In genomic region chr4:125358453-125358852, GRCh38 we compare ENCODE assay signal across 29 cellular contexts. TPM values are rescaled to one million over a fixed set of nuclear protein-coding genes. Genes with fewer than 3 reads are reported as not detected.
"Had no signal": no experiment of that assay in that cellular context is flagged by ENCODE, and none has a peak within 500 bp of the region (broad histone marks: within the 10 kb centered on the region; RNA-seq: fewer than 3 reads in every experiment).

No MANE protein-coding gene starts in this region.

- H3K36me3 ChIP-seq: breast epithelium, esophagus muscularis mucosa, right lobe of liver, transverse colon, WERI-Rb-1 had no signal

- H3K4me1 Mint-ChIP-seq: activated CD4-positive, alpha-beta T cell treated with anti-CD3 and anti-CD28 coated beads, Interleukin-2, amount 10 ng/mL, durations not matched to agents 7 days and 5 days; activated naive CD4-positive, alpha-beta T cell treated with anti-CD3 and anti-CD28 coated beads, Interleukin-2, amount 50 U/mL, for 24 hours; activated naive CD8-positive, alpha-beta T cell treated with anti-CD3 and anti-CD28 coated beads, Interleukin-2, amount 50 U/mL, for 24 hours; central memory CD8-positive, alpha-beta T cell; naive thymus-derived CD4-positive, alpha-beta T cell; T-helper 17 cell had no signal

- H3K4me1 ChIP-seq: breast epithelium, esophagus muscularis mucosa, foreskin keratinocyte, right lobe of liver, testis, transverse colon had no signal

- H3K36me3 Mint-ChIP-seq: activated naive CD4-positive, alpha-beta T cell treated with anti-CD3 and anti-CD28 coated beads, Interleukin-2, amount 50 U/mL, for 24 hours; immature natural killer cell; naive thymus-derived CD4-positive, alpha-beta T cell had no signal

- H3K27me3 Mint-ChIP-seq: activated CD4-positive, alpha-beta T cell treated with anti-CD3 and anti-CD28 coated beads, Interleukin-2, amount 10 ng/mL, durations not matched to agents 7 days and 5 days; activated CD8-positive, alpha-beta T cell treated with anti-CD3 and anti-CD28 coated beads for 36 hours; activated naive CD4-positive, alpha-beta T cell treated with anti-CD3 and anti-CD28 coated beads, Interleukin-2, amount 50 U/mL, for 24 hours; activated naive CD8-positive, alpha-beta T cell treated with anti-CD3 and anti-CD28 coated beads, Interleukin-2, amount 50 U/mL, for 24 hours; central memory CD8-positive, alpha-beta T cell; dendritic cell treated with granulocyte-macrophage colony-stimulating factor and Interleukin-4, amounts not matched to agents 40 ng/mL and 50 ng/mL, for 4 days; naive thymus-derived CD4-positive, alpha-beta T cell; T-helper 17 cell had no signal

- H3K27ac ChIP-seq: breast epithelium, esophagus muscularis mucosa, foreskin keratinocyte, right lobe of liver, skin epidermis, testis, transverse colon, WERI-Rb-1 had no signal

- H3K9me3 ChIP-seq: breast epithelium, esophagus muscularis mucosa, right lobe of liver, testis, transverse colon had no signal

- H3K4me3 ChIP-seq: breast epithelium, esophagus muscularis mucosa, right lobe of liver, skin epidermis, testis, transverse colon had no signal

- H3K27ac Mint-ChIP-seq: activated CD4-positive, alpha-beta T cell treated with anti-CD3 and anti-CD28 coated beads, Interleukin-2, amount 10 ng/mL, durations not matched to agents 7 days and 5 days; activated CD8-positive, alpha-beta T cell treated with anti-CD3 and anti-CD28 coated beads for 36 hours; activated naive CD4-positive, alpha-beta T cell treated with anti-CD3 and anti-CD28 coated beads, Interleukin-2, amount 50 U/mL, for 24 hours; activated naive CD8-positive, alpha-beta T cell treated with anti-CD3 and anti-CD28 coated beads, Interleukin-2, amount 50 U/mL, for 24 hours; activated T-helper 2 cell treated with anti-CD3 and anti-CD28 coated beads, Interferon-gamma antibody, Interleukin-2, Interleukin-4, amounts not matched to agents 10 μg/mL and 5 μg/mL and 100 μg/mL, durations not matched to agents 14 hours and 24 hours and 36 hours; dendritic cell treated with granulocyte-macrophage colony-stimulating factor and Interleukin-4, amounts not matched to agents 40 ng/mL and 50 ng/mL, for 4 days; immature natural killer cell; naive thymus-derived CD4-positive, alpha-beta T cell; T-helper 17 cell had no signal

- H3K9me3 Mint-ChIP-seq: activated CD4-positive, alpha-beta T cell treated with anti-CD3 and anti-CD28 coated beads, Interleukin-2, amount 10 ng/mL, durations not matched to agents 7 days and 5 days; activated CD8-positive, alpha-beta T cell treated with anti-CD3 and anti-CD28 coated beads for 36 hours; activated naive CD4-positive, alpha-beta T cell treated with anti-CD3 and anti-CD28 coated beads, Interleukin-2, amount 50 U/mL, for 24 hours; activated T-cell treated with anti-CD3 and anti-CD28 coated beads, Interleukin-2, amount 50 U/mL, for 4 hours; activated T-helper 2 cell treated with anti-CD3 and anti-CD28 coated beads, Interferon-gamma antibody, Interleukin-2, Interleukin-4, amounts not matched to agents 10 μg/mL and 5 μg/mL and 100 μg/mL, durations not matched to agents 14 hours and 24 hours and 36 hours; dendritic cell treated with granulocyte-macrophage colony-stimulating factor and Interleukin-4, amounts not matched to agents 40 ng/mL and 50 ng/mL, for 4 days; immature natural killer cell had no signal

- ATAC-seq: activated CD8-positive, alpha-beta T cell treated with anti-CD3 and anti-CD28 coated beads for 36 hours; activated naive CD8-positive, alpha-beta T cell treated with anti-CD3 and anti-CD28 coated beads, Interleukin-2, amount 50 U/mL, for 24 hours; activated T-cell treated with anti-CD3 and anti-CD28 coated beads, Interleukin-2, amount 50 U/mL, for 4 hours; foreskin keratinocyte; left colon; naive thymus-derived CD4-positive, alpha-beta T cell; right lobe of liver; stimulated activated naive CD8-positive, alpha-beta T cell treated with anti-CD3 and anti-CD28 coated beads, Interleukin-15, Interleukin-2, amounts not matched to agents 100 U/mL and 50 U/mL, for 24 hours; T-helper 17 cell had no signal

- H3K4me3 Mint-ChIP-seq: activated CD4-positive, alpha-beta T cell treated with anti-CD3 and anti-CD28 coated beads, Interleukin-2, amount 10 ng/mL, durations not matched to agents 7 days and 5 days; activated CD8-positive, alpha-beta T cell treated with anti-CD3 and anti-CD28 coated beads for 36 hours; activated naive CD4-positive, alpha-beta T cell treated with anti-CD3 and anti-CD28 coated beads, Interleukin-2, amount 50 U/mL, for 24 hours; activated naive CD8-positive, alpha-beta T cell treated with anti-CD3 and anti-CD28 coated beads, Interleukin-2, amount 50 U/mL, for 24 hours; activated T-cell treated with anti-CD3 and anti-CD28 coated beads, Interleukin-2, amount 50 U/mL, for 4 hours; central memory CD8-positive, alpha-beta T cell; dendritic cell treated with granulocyte-macrophage colony-stimulating factor and Interleukin-4, amounts not matched to agents 40 ng/mL and 50 ng/mL, for 4 days; immature natural killer cell; naive thymus-derived CD4-positive, alpha-beta T cell; T-helper 17 cell had no signal

- H3K27me3 ChIP-seq: breast epithelium, esophagus muscularis mucosa, foreskin keratinocyte, right lobe of liver, testis, transverse colon had no signal

- DNase-seq: activated CD4-positive, alpha-beta T cell treated with anti-CD3 and anti-CD28 coated beads, Interleukin-2, amount 10 ng/mL, durations not matched to agents 7 days and 5 days; activated CD4-positive, CD25-positive, alpha-beta regulatory T cell treated with anti-CD3 and anti-CD28 coated beads, Interleukin-2, amount 50 U/mL, for 72 hours; activated CD8-positive, alpha-beta T cell treated with anti-CD3 and anti-CD28 coated beads for 36 hours; activated naive CD8-positive, alpha-beta T cell treated with anti-CD3 and anti-CD28 coated beads, Interleukin-2, amount 50 U/mL, for 24 hours; activated T-cell treated with anti-CD3 and anti-CD28 coated beads, Interleukin-2, amount 50 U/mL, for 4 hours; foreskin keratinocyte; immature natural killer cell; kidney; left colon; mammary epithelial cell; midbrain; naive thymus-derived CD4-positive, alpha-beta T cell; posterior cingulate gyrus; right lobe of liver; stimulated activated CD4-positive, alpha-beta T cell treated with anti-CD3 and anti-CD28 coated beads, Interleukin-12 subunit alpha, Interleukin-12 subunit beta, amount 100 ng/mL, for 4 hours; stimulated activated CD4-positive, alpha-beta T cell treated with anti-CD3 and anti-CD28 coated beads, Interleukin-4, amount 100 ng/mL, for 1 hour; stimulated activated naive CD8-positive, alpha-beta T cell treated with anti-CD3 and anti-CD28 coated beads, Interleukin-15, Interleukin-2, amounts not matched to agents 100 U/mL and 50 U/mL, for 24 hours; T-helper 17 cell; T1000; testis; transverse colon; WERI-Rb-1 had no signal

RNA-seq across cellular contexts. Expression of gene FAT4, which starts 43.7 kb away (rescaled TPM):
- total RNA-seq: activated CD4-positive, alpha-beta T cell treated with anti-CD3 and anti-CD28 coated beads, Interleukin-2, amount 10 ng/mL, durations not matched to agents 7 days and 5 days; activated CD8-positive, alpha-beta T cell treated with anti-CD3 and anti-CD28 coated beads for 36 hours; activated T-helper 2 cell treated with anti-CD3 and anti-CD28 coated beads, Interferon-gamma antibody, Interleukin-2, Interleukin-4, amounts not matched to agents 10 μg/mL and 5 μg/mL and 100 μg/mL, durations not matched to agents 14 hours and 24 hours and 36 hours had no signal
- polyA plus RNA-seq: naive thymus-derived CD4-positive, alpha-beta T cell had no signal
